1 cellular context compared by ENCODE assay signal in the genomic region with DNA sequence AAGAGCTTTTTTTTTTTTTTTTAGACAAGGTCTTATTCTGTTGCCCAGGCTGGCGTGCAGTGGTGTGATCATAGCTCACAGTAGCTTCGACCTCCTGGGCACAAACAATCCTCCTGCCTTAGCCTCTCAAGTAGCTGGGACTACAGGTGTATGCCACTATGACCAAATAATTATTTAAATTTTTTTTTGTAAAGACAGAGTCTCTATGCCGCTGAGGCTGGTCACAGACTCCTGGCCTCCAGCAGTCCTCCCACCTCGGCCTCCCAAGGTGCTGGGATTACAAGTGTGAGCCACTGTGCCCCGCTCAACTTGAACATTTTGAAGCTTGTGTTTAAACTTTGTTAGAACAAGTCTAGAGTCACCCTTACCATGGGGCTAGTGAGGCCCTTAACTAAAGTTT.
A peak's percentile ranks its signal among the peaks of the same experiment; 100 is the strongest.
TF ChIP-seq lines count a peak whose summit lies in the region.

No MANE protein-coding gene starts in this region.

TF ChIP-seq in GM12878, 131 proteins besides CTCF, POLR2A, EP300 and RAD21:
- TF ChIP-seq BHLHE40 (IDR thresholded peaks at IDR 0.05; ENCODE audit: borderline replicate concordance in 1 of 2, low read depth in 2 of 2, low read length in 1 of 2): no peak
- TF ChIP-seq POLR2AphosphoS5 (IDR thresholded peaks at IDR 0.05; ENCODE audit: low read length): peak; percentile 34; the same call in 1 of the 2 replicates
- TF ChIP-seq IRF4 (IDR thresholded peaks at IDR 0.05; ENCODE audit: low read depth, low read length): no peak
- no peak for TF ChIP-seq SIN3A (IDR thresholded peaks at IDR 0.05; ENCODE audit: low read depth, low read length)
